In the genomic region with DNA sequence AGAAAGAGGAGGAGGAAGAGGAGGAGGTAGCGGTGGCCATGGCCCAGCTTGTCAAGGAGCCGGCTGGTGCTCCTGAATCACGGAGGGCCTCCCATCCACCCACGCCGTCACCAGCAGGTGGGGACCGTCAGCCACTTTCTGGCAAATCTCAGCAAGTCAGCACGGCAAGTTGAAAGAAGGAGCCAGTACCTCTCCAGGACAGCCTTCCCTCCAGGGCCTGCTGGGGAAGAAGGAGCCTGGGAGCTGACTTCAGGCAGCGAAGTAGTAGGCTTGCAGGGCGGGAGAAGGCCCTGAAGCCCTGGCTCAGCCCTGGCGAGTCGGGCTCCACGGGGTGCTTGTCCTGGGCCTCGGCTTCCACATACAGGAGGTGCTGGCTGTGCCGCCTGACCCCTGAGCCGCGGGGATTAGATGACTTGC, we compare ENCODE assay signal across 8 cellular contexts.
DNase-seq lines count a peak whose midpoint lies in the region; ATAC-seq, FAIRE-seq and TF ChIP-seq lines count a peak whose summit lies in the region.

No MANE protein-coding gene starts in this region.

- peak; percentile 66 for TF ChIP-seq CTCF in brain microvascular endothelial cell (IDR thresholded peaks at IDR 0.05; ENCODE audit: low read depth, low read length, missing control alignments)

- intact Hi-C loops in left colon (cut with DNase I, micrococcal nuclease): loop anchor here (5.0 to 10.0 kb wide), 2 partner anchors 284 to 292 kb away; no protein-coding TSS in a partner anchor

- peak; percentile 91 for ATAC-seq in left colon

- H3K27me3 ChIP-seq in brain microvascular endothelial cell (replicated peaks): no peaks in the 10 kb centered on the region

- H3K4me3 ChIP-seq in brain microvascular endothelial cell (ENCODE audit: low read depth, low read length): no peak overlapping the region

- no peak overlapping the region for H3K27ac ChIP-seq in brain microvascular endothelial cell

- no peaks in the 10 kb centered on the region for H3K36me3 ChIP-seq in brain microvascular endothelial cell (replicated peaks)

- peak; percentile 4 for DNase-seq in DMS53 (lab: John Stamatoyannopoulos, UW)
- DNase-seq in DMS53 treated with DMSO at 0.1 percent for 48 hours (lab: John Stamatoyannopoulos, UW; ENCODE audit: unreplicated experiment): no peak
- peak in 4 of 5 experiments; percentile 31 to 70 (median 48) for DNase-seq in T-helper 2 cell
- peak; percentile 56 for DNase-seq in brain microvascular endothelial cell
- DNase-seq in left colon: peak; percentile 61 to 87
- DNase-seq in stimulated activated CD4-positive, alpha-beta T cell treated with anti-CD3 and anti-CD28 coated beads, Interleukin-4, amount 100 ng/mL, for 48 hours (ENCODE audit: low read depth in 2 of 2): peak; percentile 37 to 45
- no peak for DNase-seq in KG1 (lab: John Stamatoyannopoulos, UW)
- DNase-seq in urothelium cell line (ENCODE audit: low spot score): no peak

- FAIRE-seq in urothelium cell line (lab: Jason Lieb, UNC): no peak

- in situ Hi-C loops in brain microvascular endothelial cell (cut with HindIII; ENCODE audit: low pct_ligation_motif_present, low sequenced_read_pairs): loop anchor here (25.0 kb wide), 2 partner anchors 112 to 287 kb away; no protein-coding TSS in a partner anchor

Comparison
In these comparisons a context has a peak if more than half of its experiments do, and no peak if none do; other contexts are left out.
1. DNase-seq: peak in DMS53 (single experiment), T-helper 2 cell (4 of 5), brain microvascular endothelial cell (single experiment), left colon (2 of 2) and stimulated activated CD4-positive, alpha-beta T cell treated with anti-CD3 and anti-CD28 coated beads, Interleukin-4, amount 100 ng/mL, for 48 hours (2 of 2); none in DMS53 treated with DMSO at 0.1 percent for 48 hours (single experiment), KG1 (single experiment) and urothelium cell line (single experiment).